In genomic region chr11:15826826-15827225, GRCh38 we compare ENCODE assay signal across 7 cellular contexts.
DNase-seq lines count a peak whose midpoint lies in the region; ATAC-seq and TF ChIP-seq lines count a peak whose summit lies in the region.

No MANE protein-coding gene starts in this region.

- no peaks in the 10 kb centered on the region for H3K4me1 ChIP-seq in effector memory CD4-positive, alpha-beta T cell (ENCODE audit: control insufficient read depth, insufficient read depth, low read length, poor library complexity, severe bottlenecking)

- no peaks in the 10 kb centered on the region for H3K9me3 ChIP-seq in effector memory CD4-positive, alpha-beta T cell (ENCODE audit: control insufficient read depth, low read length)

- H3K36me3 Mint-ChIP-seq in chondrocyte (ENCODE audit: low read depth), result no peaks in the 10 kb centered on the region
- H3K36me3 Mint-ChIP-seq in mesothelial cell of epicardium, result no peaks in the 10 kb centered on the region

- no peak overlapping the region for H3K4me3 Mint-ChIP-seq in chondrocyte (ENCODE audit: unreplicated experiment)
- H3K4me3 Mint-ChIP-seq in mesothelial cell of epicardium, result no peak overlapping the region

- H3K36me3 ChIP-seq in effector memory CD4-positive, alpha-beta T cell (ENCODE audit: control insufficient read depth, insufficient read depth, low read length), result no peaks in the 10 kb centered on the region

- H3K27me3 Mint-ChIP-seq in chondrocyte (ENCODE audit: low read depth), result no peaks in the 10 kb centered on the region
- no peaks in the 10 kb centered on the region for H3K27me3 Mint-ChIP-seq in mesothelial cell of epicardium (ENCODE audit: low read depth)

- H3K4me3 ChIP-seq in effector memory CD4-positive, alpha-beta T cell (ENCODE audit: insufficient read depth, low read depth, low read length, poor library complexity, severe bottlenecking), result no peak overlapping the region

- H3K27ac Mint-ChIP-seq in chondrocyte (ENCODE audit: unreplicated experiment) (no peak overlapping the region), mesothelial cell of epicardium (no peak overlapping the region)

- peak; percentile 78 for TF ChIP-seq CTCF in chondrocyte (IDR thresholded peaks at IDR 0.05)
- peak; percentile 38 for TF ChIP-seq CTCF in mesothelial cell of epicardium (IDR thresholded peaks at IDR 0.05; ENCODE audit: unreplicated experiment)

- DNase-seq in ELF-1 (ENCODE audit: low read depth, low spot score) (peak; percentile 85), NCI-H1105 treated with DMSO at 0.1 percent for 48 hours (lab: John Stamatoyannopoulos, UW) (peak; percentile 54), chondrocyte (ENCODE audit: low spot score) (no peak), mesothelial cell of epicardium (ENCODE audit: low spot score in 2 of 2, unreplicated experiment in 2 of 2) (peak; percentile 28 to 63), KG1 (lab: John Stamatoyannopoulos, UW) (no peak)
- DNase-seq in effector memory CD4-positive, alpha-beta T cell, result no peak

- H3K4me1 Mint-ChIP-seq in chondrocyte (ENCODE audit: low read depth) (peaks cover 62% of the 10 kb centered on the region), mesothelial cell of epicardium (peaks cover 13% of the 10 kb centered on the region)

- ATAC-seq in GM21390 (IDR thresholded peaks at IDR 0.05; ENCODE audit: unreplicated experiment), result peak; percentile 64

- H3K9me3 Mint-ChIP-seq in chondrocyte (ENCODE audit: low read depth), result peaks cover 2% of the 10 kb centered on the region
- H3K9me3 Mint-ChIP-seq in mesothelial cell of epicardium, result peaks cover 3% of the 10 kb centered on the region

- no peaks in the 10 kb centered on the region for H3K27me3 ChIP-seq in effector memory CD4-positive, alpha-beta T cell (replicated peaks; ENCODE audit: control insufficient read depth, insufficient read depth, low read length, poor library complexity, severe bottlenecking)

- H3K27ac ChIP-seq in effector memory CD4-positive, alpha-beta T cell (ENCODE audit: insufficient read depth, low read length, poor library complexity, severe bottlenecking), result no peak overlapping the region

Comparison
In these comparisons a context has a peak if more than half of its experiments do, and no peak if none do; other contexts are left out.
1. DNase-seq: peak in ELF-1 (single experiment), NCI-H1105 treated with DMSO at 0.1 percent for 48 hours (single experiment) and mesothelial cell of epicardium (2 of 2); none in chondrocyte (single experiment), effector memory CD4-positive, alpha-beta T cell (0 of 3) and KG1 (single experiment).